13 cellular contexts compared by ENCODE assay signal in genomic region chr2:53127061-53127650, GRCh38.
"Had no signal": no experiment of that assay in that cellular context is flagged by ENCODE, and none has a peak within 500 bp of the region (broad histone marks: within the 10 kb centered on the region; RNA-seq: fewer than 3 reads in every experiment).

No MANE protein-coding gene starts in this region.

- ATAC-seq: activated CD4-positive, CD25-positive, alpha-beta regulatory T cell treated with anti-CD3 and anti-CD28 coated beads, Interleukin-2, amount 50 U/mL, for 24 hours; activated CD8-positive, alpha-beta memory T cell treated with anti-CD3 and anti-CD28 coated beads, Interleukin-2, amount 10 ng/mL, durations not matched to agents 7 days and 5 days; activated T-cell treated with anti-CD3 and anti-CD28 coated beads, Interleukin-2, amount 50 U/mL, for 4 hours; left lung had no signal

- H3K79me2 ChIP-seq: parathyroid adenoma had no signal

- H3K27me3 Mint-ChIP-seq: activated CD8-positive, alpha-beta memory T cell treated with anti-CD3 and anti-CD28 coated beads, Interleukin-2, amount 10 ng/mL, durations not matched to agents 7 days and 5 days; activated naive CD8-positive, alpha-beta T cell had no signal

- H3K36me3 Mint-ChIP-seq: activated CD8-positive, alpha-beta memory T cell treated with anti-CD3 and anti-CD28 coated beads, Interleukin-2, amount 10 ng/mL, durations not matched to agents 7 days and 5 days; activated naive CD8-positive, alpha-beta T cell had no signal

- DNase-seq: activated CD8-positive, alpha-beta memory T cell treated with anti-CD3 and anti-CD28 coated beads, Interleukin-2, amount 10 ng/mL, durations not matched to agents 7 days and 5 days; activated effector memory CD4-positive, alpha-beta T cell treated with anti-CD3 and anti-CD28 coated beads, Interleukin-2, amount 50 U/mL, for 16 hours; activated T-cell treated with anti-CD3 and anti-CD28 coated beads, Interleukin-2, amount 50 U/mL, for 4 hours; amygdala; glutamatergic neuron; left lung; retina had no signal

- H3K4me1 Mint-ChIP-seq: activated CD8-positive, alpha-beta memory T cell treated with anti-CD3 and anti-CD28 coated beads, Interleukin-2, amount 10 ng/mL, durations not matched to agents 7 days and 5 days; neural crest cell had no signal

- H3K4me3 ChIP-seq: esophagus muscularis mucosa, left lung, skin epidermis had no signal

- H3K27ac Mint-ChIP-seq: activated CD8-positive, alpha-beta memory T cell treated with anti-CD3 and anti-CD28 coated beads, Interleukin-2, amount 10 ng/mL, durations not matched to agents 7 days and 5 days; activated naive CD8-positive, alpha-beta T cell had no signal

- H3K4me1 ChIP-seq: esophagus muscularis mucosa, left lung, parathyroid adenoma had no signal

- H3K27ac ChIP-seq: esophagus muscularis mucosa, left lung, parathyroid adenoma, skin epidermis had no signal

- H3K36me3 ChIP-seq: esophagus muscularis mucosa, left lung had no signal

- H3K9me3 Mint-ChIP-seq: neural crest cell had no signal

- H2AFZ ChIP-seq: parathyroid adenoma had no signal

- H3K4me3 Mint-ChIP-seq: activated CD8-positive, alpha-beta memory T cell treated with anti-CD3 and anti-CD28 coated beads, Interleukin-2, amount 10 ng/mL, durations not matched to agents 7 days and 5 days; activated naive CD8-positive, alpha-beta T cell; activated T-cell treated with anti-CD3 and anti-CD28 coated beads, Interleukin-2, amount 50 U/mL, for 4 hours; neural crest cell had no signal

- H3K9me3 ChIP-seq: esophagus muscularis mucosa, left lung had no signal

- H3K27me3 ChIP-seq: esophagus muscularis mucosa, left lung had no signal

- H3K9ac ChIP-seq: parathyroid adenoma had no signal
